In genomic region chr1:149607070-149607802, GRCh38 we compare ENCODE assay signal across 1 cellular context.
TF ChIP-seq lines count a peak whose summit lies in the region.

No MANE protein-coding gene starts in this region.

TF ChIP-seq in HepG2, 621 proteins besides CTCF, POLR2A, EP300 and RAD21:
- TF ChIP-seq ZNF263 (CRISPR knock-in tag; IDR thresholded peaks at IDR 0.05), result 0 out of 2 replicates have a peak, but pooled peaks have one; percentile 17
